Comparison of ENCODE assay signal across 1 cellular context in the genomic region with DNA sequence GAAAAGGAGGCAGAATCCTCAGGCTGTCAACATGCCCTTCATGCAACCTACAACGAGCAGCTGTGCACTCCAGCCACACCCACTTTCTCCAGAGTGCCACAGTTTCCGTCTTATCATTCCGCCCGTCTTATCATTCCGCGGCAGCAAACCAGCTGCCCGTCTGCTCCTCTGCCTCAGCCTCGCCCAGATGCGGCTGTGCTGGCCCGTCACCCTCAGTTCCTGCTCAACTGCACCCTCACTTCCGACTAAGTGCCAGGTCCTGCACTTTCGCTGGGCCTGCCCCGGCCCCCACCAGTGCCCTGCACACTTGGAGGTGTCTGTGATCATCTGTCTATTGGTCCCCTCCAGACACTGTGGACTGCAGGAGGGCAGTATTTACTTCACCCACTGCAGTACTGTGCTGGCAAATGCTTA.
TF ChIP-seq lines count a peak whose summit lies in the region.

No MANE protein-coding gene starts in this region.

TF ChIP-seq in K562, 482 proteins besides CTCF, POLR2A, EP300 and RAD21 (continued from another document and continues in another):
- TF ChIP-seq, protein P1, sequence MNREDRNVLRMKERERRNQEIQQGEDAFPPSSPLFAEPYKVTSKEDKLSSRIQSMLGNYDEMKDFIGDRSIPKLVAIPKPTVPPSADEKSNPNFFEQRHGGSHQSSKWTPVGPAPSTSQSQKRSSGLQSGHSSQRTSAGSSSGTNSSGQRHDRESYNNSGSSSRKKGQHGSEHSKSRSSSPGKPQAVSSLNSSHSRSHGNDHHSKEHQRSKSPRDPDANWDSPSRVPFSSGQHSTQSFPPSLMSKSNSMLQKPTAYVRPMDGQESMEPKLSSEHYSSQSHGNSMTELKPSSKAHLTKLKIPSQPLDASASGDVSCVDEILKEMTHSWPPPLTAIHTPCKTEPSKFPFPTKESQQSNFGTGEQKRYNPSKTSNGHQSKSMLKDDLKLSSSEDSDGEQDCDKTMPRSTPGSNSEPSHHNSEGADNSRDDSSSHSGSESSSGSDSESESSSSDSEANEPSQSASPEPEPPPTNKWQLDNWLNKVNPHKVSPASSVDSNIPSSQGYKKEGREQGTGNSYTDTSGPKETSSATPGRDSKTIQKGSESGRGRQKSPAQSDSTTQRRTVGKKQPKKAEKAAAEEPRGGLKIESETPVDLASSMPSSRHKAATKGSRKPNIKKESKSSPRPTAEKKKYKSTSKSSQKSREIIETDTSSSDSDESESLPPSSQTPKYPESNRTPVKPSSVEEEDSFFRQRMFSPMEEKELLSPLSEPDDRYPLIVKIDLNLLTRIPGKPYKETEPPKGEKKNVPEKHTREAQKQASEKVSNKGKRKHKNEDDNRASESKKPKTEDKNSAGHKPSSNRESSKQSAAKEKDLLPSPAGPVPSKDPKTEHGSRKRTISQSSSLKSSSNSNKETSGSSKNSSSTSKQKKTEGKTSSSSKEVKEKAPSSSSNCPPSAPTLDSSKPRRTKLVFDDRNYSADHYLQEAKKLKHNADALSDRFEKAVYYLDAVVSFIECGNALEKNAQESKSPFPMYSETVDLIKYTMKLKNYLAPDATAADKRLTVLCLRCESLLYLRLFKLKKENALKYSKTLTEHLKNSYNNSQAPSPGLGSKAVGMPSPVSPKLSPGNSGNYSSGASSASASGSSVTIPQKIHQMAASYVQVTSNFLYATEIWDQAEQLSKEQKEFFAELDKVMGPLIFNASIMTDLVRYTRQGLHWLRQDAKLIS (CRISPR knock-in tag; IDR thresholded peaks at IDR 0.05), result no peak
- TF ChIP-seq, protein P2, sequence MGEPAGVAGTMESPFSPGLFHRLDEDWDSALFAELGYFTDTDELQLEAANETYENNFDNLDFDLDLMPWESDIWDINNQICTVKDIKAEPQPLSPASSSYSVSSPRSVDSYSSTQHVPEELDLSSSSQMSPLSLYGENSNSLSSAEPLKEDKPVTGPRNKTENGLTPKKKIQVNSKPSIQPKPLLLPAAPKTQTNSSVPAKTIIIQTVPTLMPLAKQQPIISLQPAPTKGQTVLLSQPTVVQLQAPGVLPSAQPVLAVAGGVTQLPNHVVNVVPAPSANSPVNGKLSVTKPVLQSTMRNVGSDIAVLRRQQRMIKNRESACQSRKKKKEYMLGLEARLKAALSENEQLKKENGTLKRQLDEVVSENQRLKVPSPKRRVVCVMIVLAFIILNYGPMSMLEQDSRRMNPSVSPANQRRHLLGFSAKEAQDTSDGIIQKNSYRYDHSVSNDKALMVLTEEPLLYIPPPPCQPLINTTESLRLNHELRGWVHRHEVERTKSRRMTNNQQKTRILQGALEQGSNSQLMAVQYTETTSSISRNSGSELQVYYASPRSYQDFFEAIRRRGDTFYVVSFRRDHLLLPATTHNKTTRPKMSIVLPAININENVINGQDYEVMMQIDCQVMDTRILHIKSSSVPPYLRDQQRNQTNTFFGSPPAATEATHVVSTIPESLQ (CRISPR knock-in tag; IDR thresholded peaks at IDR 0.05), result no peak
- no peak for TF ChIP-seq TSC22D4 (tag; IDR thresholded peaks at IDR 0.05)
- TF ChIP-seq YY1 (IDR thresholded peaks at IDR 0.05; ENCODE audit: borderline replicate concordance in 1 of 3, control insufficient read depth in 1 of 3, extremely low read depth in 1 of 3, insufficient read depth in 3 of 3, insufficient read length in 1 of 3, insufficient replicate concordance in 2 of 3, low read depth in 1 of 3, low read length in 2 of 3), result peak in 1 of 3 experiments; percentile 16
- no peak for TF ChIP-seq ZNF146 (CRISPR knock-in tag; IDR thresholded peaks at IDR 0.05; ENCODE audit: unreplicated experiment)
- TF ChIP-seq SRSF1 (IDR thresholded peaks at IDR 0.05; ENCODE audit: low read depth, low read length), result no peak
- no peak for TF ChIP-seq ZNF282 (CRISPR knock-in tag; IDR thresholded peaks at IDR 0.05)
- peak; percentile 70 for TF ChIP-seq GABPB1 (CRISPR knock-in tag; IDR thresholded peaks at IDR 0.05)
- TF ChIP-seq ZNF695 (CRISPR knock-in tag; IDR thresholded peaks at IDR 0.05), result no peak
- TF ChIP-seq CC2D1A (IDR thresholded peaks at IDR 0.05), result peak; percentile 93; the same call in 1 of the 2 replicates
- TF ChIP-seq MBD2 (IDR thresholded peaks at IDR 0.05; ENCODE audit: borderline replicate concordance, low read depth), result peak; percentile 91
- TF ChIP-seq NFRKB (IDR thresholded peaks at IDR 0.05; ENCODE audit: low read depth), result no peak
- no peak for TF ChIP-seq CHCHD3 (CRISPR knock-in tag; IDR thresholded peaks at IDR 0.05)
- TF ChIP-seq ZNF3 (CRISPR knock-in tag; IDR thresholded peaks at IDR 0.05), result no peak
- no peak for TF ChIP-seq POU5F1 (IDR thresholded peaks at IDR 0.05; ENCODE audit: borderline replicate concordance, low read depth, low read length, partially characterized antibody)
- peak; percentile 79 for TF ChIP-seq JUND (IDR thresholded peaks at IDR 0.05; ENCODE audit: borderline replicate concordance, low read depth, low read length)
- peak; percentile 67; the same call in 1 of the 3 replicates for TF ChIP-seq JUND (tag; IDR thresholded peaks at IDR 0.05; ENCODE audit: borderline replicate concordance, low read depth, low read length)
- TF ChIP-seq GTF2A2 (tag; IDR thresholded peaks at IDR 0.05), result no peak
- TF ChIP-seq SRSF7 (optimal IDR thresholded peaks at IDR 0.05; ENCODE audit: low read depth, low read length), result no peak
- no peak for TF ChIP-seq ZNF143 (CRISPR knock-in tag; IDR thresholded peaks at IDR 0.05)
- peak; percentile 99 for TF ChIP-seq HMGN3 (IDR thresholded peaks at IDR 0.05; ENCODE audit: borderline replicate concordance, extremely low read depth, insufficient read length, low read depth, low read length)
- no peak for TF ChIP-seq ZBTB43 (CRISPR knock-in tag; IDR thresholded peaks at IDR 0.05)
- no peak for TF ChIP-seq ZNF609 (CRISPR knock-in tag; IDR thresholded peaks at IDR 0.05; ENCODE audit: borderline replicate concordance)
- no peak for TF ChIP-seq TAF7 (tag; IDR thresholded peaks at IDR 0.05)
- TF ChIP-seq CBFB (CRISPR knock-in tag; IDR thresholded peaks at IDR 0.05), result 0 out of 2 replicates have a peak, but pooled peaks have one; percentile 60
- TF ChIP-seq MIER1 (IDR thresholded peaks at IDR 0.05; ENCODE audit: low read depth), result 0 out of 2 replicates have a peak, but pooled peaks have one; percentile 34
- TF ChIP-seq ZFP36 (IDR thresholded peaks at IDR 0.05; ENCODE audit: low read depth, low read length, partially characterized antibody), result peak; percentile 10
- TF ChIP-seq E2F8 (IDR thresholded peaks at IDR 0.05; ENCODE audit: low read depth, partially characterized antibody), result no peak
- TF ChIP-seq, protein P3, sequence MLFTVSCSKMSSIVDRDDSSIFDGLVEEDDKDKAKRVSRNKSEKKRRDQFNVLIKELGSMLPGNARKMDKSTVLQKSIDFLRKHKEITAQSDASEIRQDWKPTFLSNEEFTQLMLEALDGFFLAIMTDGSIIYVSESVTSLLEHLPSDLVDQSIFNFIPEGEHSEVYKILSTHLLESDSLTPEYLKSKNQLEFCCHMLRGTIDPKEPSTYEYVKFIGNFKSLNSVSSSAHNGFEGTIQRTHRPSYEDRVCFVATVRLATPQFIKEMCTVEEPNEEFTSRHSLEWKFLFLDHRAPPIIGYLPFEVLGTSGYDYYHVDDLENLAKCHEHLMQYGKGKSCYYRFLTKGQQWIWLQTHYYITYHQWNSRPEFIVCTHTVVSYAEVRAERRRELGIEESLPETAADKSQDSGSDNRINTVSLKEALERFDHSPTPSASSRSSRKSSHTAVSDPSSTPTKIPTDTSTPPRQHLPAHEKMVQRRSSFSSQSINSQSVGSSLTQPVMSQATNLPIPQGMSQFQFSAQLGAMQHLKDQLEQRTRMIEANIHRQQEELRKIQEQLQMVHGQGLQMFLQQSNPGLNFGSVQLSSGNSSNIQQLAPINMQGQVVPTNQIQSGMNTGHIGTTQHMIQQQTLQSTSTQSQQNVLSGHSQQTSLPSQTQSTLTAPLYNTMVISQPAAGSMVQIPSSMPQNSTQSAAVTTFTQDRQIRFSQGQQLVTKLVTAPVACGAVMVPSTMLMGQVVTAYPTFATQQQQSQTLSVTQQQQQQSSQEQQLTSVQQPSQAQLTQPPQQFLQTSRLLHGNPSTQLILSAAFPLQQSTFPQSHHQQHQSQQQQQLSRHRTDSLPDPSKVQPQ (CRISPR knock-in tag; IDR thresholded peaks at IDR 0.05; ENCODE audit: borderline replicate concordance), result no peak
- TF ChIP-seq NFYB (IDR thresholded peaks at IDR 0.05; ENCODE audit: extremely low read depth, insufficient read length), result no peak
- TF ChIP-seq, protein P4, sequence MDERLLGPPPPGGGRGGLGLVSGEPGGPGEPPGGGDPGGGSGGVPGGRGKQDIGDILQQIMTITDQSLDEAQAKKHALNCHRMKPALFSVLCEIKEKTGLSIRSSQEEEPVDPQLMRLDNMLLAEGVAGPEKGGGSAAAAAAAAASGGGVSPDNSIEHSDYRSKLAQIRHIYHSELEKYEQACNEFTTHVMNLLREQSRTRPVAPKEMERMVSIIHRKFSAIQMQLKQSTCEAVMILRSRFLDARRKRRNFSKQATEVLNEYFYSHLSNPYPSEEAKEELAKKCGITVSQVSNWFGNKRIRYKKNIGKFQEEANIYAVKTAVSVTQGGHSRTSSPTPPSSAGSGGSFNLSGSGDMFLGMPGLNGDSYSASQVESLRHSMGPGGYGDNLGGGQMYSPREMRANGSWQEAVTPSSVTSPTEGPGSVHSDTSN (CRISPR knock-in tag; IDR thresholded peaks at IDR 0.05; ENCODE audit: low read depth), result no peak
- TF ChIP-seq, protein P4 (tag; conservative IDR thresholded peaks at IDR 0.05; ENCODE audit: low read depth), result peak; percentile 71
- TF ChIP-seq SMAD2 (IDR thresholded peaks at IDR 0.05; ENCODE audit: low read depth, low read length), result no peak
- peak in 1 of 2 experiments; percentile 51; a peak in 1 of 4 replicates for TF ChIP-seq NONO (IDR thresholded peaks at IDR 0.05; ENCODE audit: low read depth in 2 of 2, low read length in 1 of 2)
- no peak for TF ChIP-seq ZNF124 (CRISPR knock-in tag; IDR thresholded peaks at IDR 0.05)
